ENCODE assay signal across 28 cellular contexts in the genomic region with DNA sequence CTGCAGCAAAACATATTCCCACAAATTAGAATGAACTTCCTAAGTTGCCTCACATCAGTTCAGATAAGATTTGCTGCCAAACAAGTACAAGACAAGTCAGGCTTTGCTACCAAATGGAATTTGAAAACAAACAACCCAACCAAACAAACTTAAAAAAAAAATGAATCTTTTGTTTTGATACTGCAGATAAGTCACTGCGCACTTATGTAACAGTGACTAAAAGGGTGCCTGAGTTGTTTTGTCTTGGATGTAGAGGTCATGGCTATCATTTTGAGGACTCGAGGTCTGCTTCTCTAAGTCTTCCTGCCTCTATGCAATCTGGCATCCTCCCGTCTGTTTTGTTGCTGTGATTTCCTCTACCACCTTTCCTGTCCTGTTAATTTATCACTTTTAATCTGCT.
"Had no signal": no experiment of that assay in that cellular context is flagged by ENCODE, and none has a peak within 500 bp of the region (broad histone marks: within the 10 kb centered on the region; RNA-seq: fewer than 3 reads in every experiment).

No MANE protein-coding gene starts in this region.

- H2AFZ ChIP-seq: hepatocyte had no signal

- H3K9me3 ChIP-seq: ascending aorta, gastroesophageal sphincter, uterus had no signal

- DNase-seq: activated CD4-positive, alpha-beta T cell treated with anti-CD3 and anti-CD28 coated beads, Interleukin-2, amount 50 U/mL, for 4 hours; activated naive CD4-positive, alpha-beta T cell treated with Interleukin-2 at 50 U/mL for 16 hours; activated naive CD8-positive, alpha-beta T cell treated with anti-CD3 and anti-CD28 coated beads, Interleukin-2, amount 10 ng/mL, durations not matched to agents 7 days and 5 days; activated T-cell treated with anti-CD3 and anti-CD28 coated beads for 4 hours; activated T-cell treated with anti-CD3 and anti-CD28 coated beads, Interleukin-2, amount 50 U/mL, for 72 hours; brain microvascular endothelial cell; caudate nucleus; cortex of kidney; islet precursor cell; left cardiac atrium; left ventricle myocardium superior; midbrain; naive thymus-derived CD4-positive, alpha-beta T cell; occipital lobe; right cardiac atrium; stimulated activated CD4-positive, alpha-beta T cell treated with anti-CD3 and anti-CD28 coated beads, Interleukin-12 subunit alpha, Interleukin-12 subunit beta, amount 100 ng/mL, for 4 hours; stimulated activated CD4-positive, alpha-beta T cell treated with anti-CD3 and anti-CD28 coated beads, Interleukin-4, amount 100 ng/mL, for 1 hour; T-helper 2 cell; uterus had no signal

- H3K9me3 Mint-ChIP-seq: activated naive CD8-positive, alpha-beta T cell treated with anti-CD3 and anti-CD28 coated beads, Interleukin-2, amount 10 ng/mL, durations not matched to agents 7 days and 5 days; activated T-cell treated with anti-CD3 and anti-CD28 coated beads, Interleukin-2, amount 50 U/mL, for 72 hours; memory B cell; neural crest cell; stimulated activated naive CD8-positive, alpha-beta T cell treated with anti-CD3 and anti-CD28 coated beads, Interleukin-15, Interleukin-2, amounts not matched to agents 100 ng/mL and 50 ng/mL, for 24 hours had no signal

- H3K4me1 Mint-ChIP-seq: activated naive CD8-positive, alpha-beta T cell treated with anti-CD3 and anti-CD28 coated beads, Interleukin-2, amount 10 ng/mL, durations not matched to agents 7 days and 5 days; memory B cell; naive thymus-derived CD4-positive, alpha-beta T cell; neural crest cell had no signal

- ATAC-seq: activated T-cell treated with anti-CD3 and anti-CD28 coated beads, Interleukin-2, amount 50 U/mL, for 72 hours; gastroesophageal sphincter; left cardiac atrium; left ventricle myocardium superior; naive thymus-derived CD4-positive, alpha-beta T cell; right cardiac atrium; WTC11 had no signal

- H3K4me1 ChIP-seq: gastroesophageal sphincter, uterus had no signal

- H3K36me3 ChIP-seq: ascending aorta, brain microvascular endothelial cell, gastroesophageal sphincter, uterus had no signal

- H3K27ac Mint-ChIP-seq: activated naive CD8-positive, alpha-beta T cell treated with anti-CD3 and anti-CD28 coated beads, Interleukin-2, amount 10 ng/mL, durations not matched to agents 7 days and 5 days; activated T-cell treated with anti-CD3 and anti-CD28 coated beads, Interleukin-2, amount 50 U/mL, for 72 hours; memory B cell; naive thymus-derived CD4-positive, alpha-beta T cell; stimulated activated naive CD8-positive, alpha-beta T cell treated with anti-CD3 and anti-CD28 coated beads, Interleukin-15, Interleukin-2, amounts not matched to agents 100 ng/mL and 50 ng/mL, for 24 hours; type B pancreatic cell; WTC11 had no signal

- H3K27me3 ChIP-seq: ascending aorta, brain microvascular endothelial cell, gastroesophageal sphincter, hepatocyte, uterus had no signal

- H3K79me2 ChIP-seq: hepatocyte had no signal

- H3K4me3 ChIP-seq: ascending aorta, gastroesophageal sphincter, hepatocyte, skin epidermis, uterus had no signal

- H3K36me3 Mint-ChIP-seq: activated naive CD8-positive, alpha-beta T cell treated with anti-CD3 and anti-CD28 coated beads, Interleukin-2, amount 10 ng/mL, durations not matched to agents 7 days and 5 days; memory B cell; naive thymus-derived CD4-positive, alpha-beta T cell; WTC11 had no signal

- H3K4me2 ChIP-seq: hepatocyte had no signal

- H3K27ac ChIP-seq: ascending aorta, brain microvascular endothelial cell, gastroesophageal sphincter, hepatocyte, skin epidermis, uterus had no signal

- H3K4me3 Mint-ChIP-seq: activated naive CD8-positive, alpha-beta T cell treated with anti-CD3 and anti-CD28 coated beads, Interleukin-2, amount 10 ng/mL, durations not matched to agents 7 days and 5 days; activated T-cell treated with anti-CD3 and anti-CD28 coated beads, Interleukin-2, amount 50 U/mL, for 72 hours; memory B cell; naive thymus-derived CD4-positive, alpha-beta T cell; neural crest cell; stimulated activated naive CD8-positive, alpha-beta T cell treated with anti-CD3 and anti-CD28 coated beads, Interleukin-15, Interleukin-2, amounts not matched to agents 100 ng/mL and 50 ng/mL, for 24 hours; type B pancreatic cell; WTC11 had no signal
